ENCODE assay signal across 8 cellular contexts in genomic region chrX:19886888-19887531, GRCh38. TPM values are rescaled to one million over a fixed set of nuclear protein-coding genes. Genes with fewer than 3 reads are reported as not detected.
DNase-seq lines count a peak whose midpoint lies in the region; ATAC-seq, FAIRE-seq and TF ChIP-seq lines count a peak whose summit lies in the region.

No MANE protein-coding gene starts in this region.

- no peak for FAIRE-seq in GM12891 (lab: Jason Lieb, UNC)

- no peak overlapping the region for H3K27ac Mint-ChIP-seq in activated T-helper 1 cell treated with anti-CD3 and anti-CD28 coated beads, Interleukin-12 subunit alpha, Interleukin-12 subunit beta, Interleukin-2, Interleukin-4 antibody, amounts not matched to agents 30 ng/mL and 10 ng/mL and 1 ng/mL, durations not matched to agents 14 hours and 24 hours and 36 hours
- H3K27ac Mint-ChIP-seq in glutamatergic neuron (ENCODE audit: unreplicated experiment): no peak overlapping the region

- peak overlapping the region; percentile 82 for H3K4me3 Mint-ChIP-seq in activated T-helper 1 cell treated with anti-CD3 and anti-CD28 coated beads, Interleukin-12 subunit alpha, Interleukin-12 subunit beta, Interleukin-2, Interleukin-4 antibody, amounts not matched to agents 30 ng/mL and 10 ng/mL and 1 ng/mL, durations not matched to agents 14 hours and 24 hours and 36 hours
- H3K4me3 Mint-ChIP-seq in glutamatergic neuron (ENCODE audit: unreplicated experiment): peak overlapping the region; percentile 82

- TF ChIP-seq POLR2A in GM12891 (IDR thresholded peaks at IDR 0.05; ENCODE audit: low read depth, low read length): no peak

- H3K9ac ChIP-seq in HUES48 (ENCODE audit: low read depth, low read length): no peak overlapping the region

- peak overlapping the region; percentile 71 for H3K4me3 ChIP-seq in HUES48 (ENCODE audit: low read depth, low read length)

- ATAC-seq in HG02884 (IDR thresholded peaks at IDR 0.05; ENCODE audit: unreplicated experiment): no peak
- ATAC-seq in GM21528 (IDR thresholded peaks at IDR 0.05; ENCODE audit: low FRiP score, unreplicated experiment): no peak

- H3K36me3 Mint-ChIP-seq in activated T-helper 1 cell treated with anti-CD3 and anti-CD28 coated beads, Interleukin-12 subunit alpha, Interleukin-12 subunit beta, Interleukin-2, Interleukin-4 antibody, amounts not matched to agents 30 ng/mL and 10 ng/mL and 1 ng/mL, durations not matched to agents 14 hours and 24 hours and 36 hours (ENCODE audit: low read depth): no peaks in the 10 kb centered on the region
- H3K36me3 Mint-ChIP-seq in glutamatergic neuron (ENCODE audit: unreplicated experiment): no peaks in the 10 kb centered on the region

- no peak overlapping the region for H3K27ac ChIP-seq in HUES48 (ENCODE audit: low read depth, low read length)

- peaks cover 28% of the 10 kb centered on the region for H3K4me1 Mint-ChIP-seq in activated T-helper 1 cell treated with anti-CD3 and anti-CD28 coated beads, Interleukin-12 subunit alpha, Interleukin-12 subunit beta, Interleukin-2, Interleukin-4 antibody, amounts not matched to agents 30 ng/mL and 10 ng/mL and 1 ng/mL, durations not matched to agents 14 hours and 24 hours and 36 hours (ENCODE audit: low read depth)
- no peaks in the 10 kb centered on the region for H3K4me1 Mint-ChIP-seq in glutamatergic neuron (ENCODE audit: low read depth, unreplicated experiment)

- intact Hi-C loops in activated T-helper 1 cell treated with anti-CD3 and anti-CD28 coated beads, Interleukin-12 subunit alpha, Interleukin-12 subunit beta, Interleukin-2, Interleukin-4 antibody, amounts not matched to agents 30 ng/mL and 10 ng/mL and 1 ng/mL, durations not matched to agents 14 hours and 24 hours and 36 hours (cut with micrococcal nuclease): loop anchor here (1.0 to 5.0 kb wide), 4 partner anchors 16 to 515 kb away; no protein-coding TSS in a partner anchor
- intact Hi-C loops in posterior vena cava (cut with DNase I): loop anchor here in 1 of 2 donors (10.0 kb wide), 1 partner anchor 142 kb away; no protein-coding TSS in a partner anchor

- no peak for TF ChIP-seq CTCF in glutamatergic neuron (IDR thresholded peaks at IDR 0.05; ENCODE audit: partially characterized antibody, unreplicated experiment)

- peaks cover 12% of the 10 kb centered on the region; the same call in 1 of the 2 replicates for H3K4me1 ChIP-seq in HUES48 (ENCODE audit: control insufficient read depth, insufficient read depth, low read length)

- H3K36me3 ChIP-seq in HUES48 (ENCODE audit: control insufficient read depth, insufficient read depth, low read length): no peaks in the 10 kb centered on the region

- no peaks in the 10 kb centered on the region for H3K9me3 Mint-ChIP-seq in activated T-helper 1 cell treated with anti-CD3 and anti-CD28 coated beads, Interleukin-12 subunit alpha, Interleukin-12 subunit beta, Interleukin-2, Interleukin-4 antibody, amounts not matched to agents 30 ng/mL and 10 ng/mL and 1 ng/mL, durations not matched to agents 14 hours and 24 hours and 36 hours
- H3K9me3 Mint-ChIP-seq in glutamatergic neuron (ENCODE audit: unreplicated experiment): peaks cover 4% of the 10 kb centered on the region

- no peaks in the 10 kb centered on the region for H3K27me3 Mint-ChIP-seq in activated T-helper 1 cell treated with anti-CD3 and anti-CD28 coated beads, Interleukin-12 subunit alpha, Interleukin-12 subunit beta, Interleukin-2, Interleukin-4 antibody, amounts not matched to agents 30 ng/mL and 10 ng/mL and 1 ng/mL, durations not matched to agents 14 hours and 24 hours and 36 hours (ENCODE audit: insufficient read depth)
- no peaks in the 10 kb centered on the region for H3K27me3 Mint-ChIP-seq in glutamatergic neuron (ENCODE audit: unreplicated experiment)

- H3K27me3 ChIP-seq in HUES48 (ENCODE audit: control insufficient read depth, insufficient read depth, low read length): peaks cover 12% of the 10 kb centered on the region

- peak; percentile 18 for DNase-seq in GM12891 (ENCODE audit: insufficient read length, low spot score)
- DNase-seq in activated T-helper 1 cell treated with anti-CD3 and anti-CD28 coated beads, Interleukin-12 subunit alpha, Interleukin-12 subunit beta, Interleukin-2, Interleukin-4 antibody, amounts not matched to agents 30 ng/mL and 10 ng/mL and 1 ng/mL, durations not matched to agents 14 hours and 24 hours and 36 hours (ENCODE audit: low spot score): no peak
- DNase-seq in glutamatergic neuron: peak; percentile 23
- peak; percentile 86 for DNase-seq in posterior vena cava (ENCODE audit: low spot score)
- DNase-seq in HCEC 1CT: no peak

- no peaks in the 10 kb centered on the region for H3K9me3 ChIP-seq in HUES48 (ENCODE audit: control insufficient read depth, insufficient read depth, low read length)

TF ChIP-seq in GM12891, 5 proteins besides CTCF, POLR2A, EP300 and RAD21:
- TF ChIP-seq POU2F2 (IDR thresholded peaks at IDR 0.05; ENCODE audit: low read depth, low read length) (no peak), PAX5 (IDR thresholded peaks at IDR 0.05; ENCODE audit: insufficient read depth, low read length, severe bottlenecking) (no peak), SPI1 (IDR thresholded peaks at IDR 0.05; ENCODE audit: low read depth, low read length) (no peak), TAF1 (IDR thresholded peaks at IDR 0.05; ENCODE audit: low read depth, low read length) (no peak), POLR2AphosphoS5 (IDR thresholded peaks at IDR 0.05; ENCODE audit: low read depth, low read length) (no peak)

RNA-seq across cellular contexts. Expression of gene SH3KBP1, which starts 0.4 kb away (rescaled TPM):
- polyA plus RNA-seq in GM12891 (2012; ENCODE audit: low read depth, missing spikeins): 103 TPM
- 69.1 and 73.9 TPM in 2 replicates for total RNA-seq in activated T-helper 1 cell treated with anti-CD3 and anti-CD28 coated beads, Interleukin-12 subunit alpha, Interleukin-12 subunit beta, Interleukin-2, Interleukin-4 antibody, amounts not matched to agents 30 ng/mL and 10 ng/mL and 1 ng/mL, durations not matched to agents 14 hours and 24 hours and 36 hours
- total RNA-seq in glutamatergic neuron (ENCODE audit: unreplicated experiment): 10.8 TPM
- 10 to 100 TPM; 18.0 to 21.2 TPM for total RNA-seq in posterior vena cava

Comparison
In these comparisons a context has a peak if more than half of its experiments do, and no peak if none do; other contexts are left out.
1. DNase-seq: peak in GM12891 (single experiment), glutamatergic neuron (single experiment) and posterior vena cava (single experiment); none in activated T-helper 1 cell treated with anti-CD3 and anti-CD28 coated beads, Interleukin-12 subunit alpha, Interleukin-12 subunit beta, Interleukin-2, Interleukin-4 antibody, amounts not matched to agents 30 ng/mL and 10 ng/mL and 1 ng/mL, durations not matched to agents 14 hours and 24 hours and 36 hours (single experiment) and HCEC 1CT (single experiment).